ENCODE assay signal across 8 cellular contexts in genomic region chr13:114063545-114064515, GRCh38.
DNase-seq lines count a peak whose midpoint lies in the region; ATAC-seq and TF ChIP-seq lines count a peak whose summit lies in the region.

No MANE protein-coding gene starts in this region.

- H3K27ac ChIP-seq in foreskin keratinocyte = peak overlapping the region; percentile 62

- intact Hi-C loops in activated naive CD4-positive, alpha-beta T cell treated with anti-CD3 and anti-CD28 coated beads for 36 hours (cut with micrococcal nuclease) = loop anchor here (10.0 kb wide), 1 partner anchor 859 kb away; the partner anchor contains the start of genes CUL4A and PCID2

- H3K4me3 Mint-ChIP-seq in activated naive CD4-positive, alpha-beta T cell treated with anti-CD3 and anti-CD28 coated beads for 36 hours = peak overlapping the region; percentile 67
- peak overlapping the region; percentile 29 for H3K4me3 Mint-ChIP-seq in progenitor cell of endocrine pancreas (ENCODE audit: low read depth)

- H3K4me1 Mint-ChIP-seq in activated naive CD4-positive, alpha-beta T cell treated with anti-CD3 and anti-CD28 coated beads for 36 hours (ENCODE audit: low read depth) = peaks cover 72% of the 10 kb centered on the region
- H3K4me1 Mint-ChIP-seq in progenitor cell of endocrine pancreas (ENCODE audit: low read depth) = peaks cover 14% of the 10 kb centered on the region

- no peak for DNase-seq in activated naive CD4-positive, alpha-beta T cell treated with anti-CD3 and anti-CD28 coated beads for 36 hours
- DNase-seq in activated naive CD4-positive, alpha-beta T cell treated with anti-CD3 and anti-CD28 coated beads, Interleukin-2, amount 50 U/mL, for 16 hours = no peak
- peak; percentile 20 to 34 for DNase-seq in activated CD4-positive, alpha-beta T cell treated with anti-CD3 and anti-CD28 coated beads, Interleukin-2, amount 50 U/mL, for 48 hours
- no peak for DNase-seq in foreskin keratinocyte
- DNase-seq in progenitor cell of endocrine pancreas (ENCODE audit: low spot score, unreplicated experiment) = no peak
- DNase-seq in medulla oblongata (ENCODE audit: extremely low spot score) = no peak
- DNase-seq in amniotic stem cell (lab: John Stamatoyannopoulos, UW) = no peak
- DNase-seq in DMS79 (lab: John Stamatoyannopoulos, UW) = no peak

- H3K27me3 ChIP-seq in foreskin keratinocyte = no peaks in the 10 kb centered on the region

- peaks cover 8% of the 10 kb centered on the region for H3K4me1 ChIP-seq in foreskin keratinocyte

- TF ChIP-seq CTCF in foreskin keratinocyte (conservative IDR thresholded peaks at IDR 0.05) = no peak
- no peak for TF ChIP-seq CTCF in progenitor cell of endocrine pancreas (IDR thresholded peaks at IDR 0.05; ENCODE audit: unreplicated experiment)

- ATAC-seq in foreskin keratinocyte = no peak

- no peaks in the 10 kb centered on the region for H3K9me3 Mint-ChIP-seq in activated naive CD4-positive, alpha-beta T cell treated with anti-CD3 and anti-CD28 coated beads for 36 hours
- no peaks in the 10 kb centered on the region for H3K9me3 Mint-ChIP-seq in progenitor cell of endocrine pancreas (ENCODE audit: low read depth)

- H3K36me3 Mint-ChIP-seq in activated naive CD4-positive, alpha-beta T cell treated with anti-CD3 and anti-CD28 coated beads for 36 hours (ENCODE audit: low read depth) = peaks cover 8% of the 10 kb centered on the region
- no peaks in the 10 kb centered on the region for H3K36me3 Mint-ChIP-seq in progenitor cell of endocrine pancreas (ENCODE audit: insufficient read depth)

- no peaks in the 10 kb centered on the region for H3K27me3 Mint-ChIP-seq in activated naive CD4-positive, alpha-beta T cell treated with anti-CD3 and anti-CD28 coated beads for 36 hours (ENCODE audit: low read depth)
- H3K27me3 Mint-ChIP-seq in progenitor cell of endocrine pancreas = peaks cover 4% of the 10 kb centered on the region

- CTCF ChIA-PET in activated naive CD4-positive, alpha-beta T cell treated with anti-CD3 and anti-CD28 coated beads for 36 hours (lab: Charles Lee) = no interaction called here

- H3K27ac Mint-ChIP-seq in activated naive CD4-positive, alpha-beta T cell treated with anti-CD3 and anti-CD28 coated beads for 36 hours = peak overlapping the region; percentile 95
- H3K27ac Mint-ChIP-seq in progenitor cell of endocrine pancreas = peak overlapping the region; percentile 82

Comparison
In these comparisons a context has a peak if more than half of its experiments do, and no peak if none do; other contexts are left out.
1. DNase-seq: peak in activated CD4-positive, alpha-beta T cell treated with anti-CD3 and anti-CD28 coated beads, Interleukin-2, amount 50 U/mL, for 48 hours (2 of 2); none in activated naive CD4-positive, alpha-beta T cell treated with anti-CD3 and anti-CD28 coated beads for 36 hours (single experiment), activated naive CD4-positive, alpha-beta T cell treated with anti-CD3 and anti-CD28 coated beads, Interleukin-2, amount 50 U/mL, for 16 hours (single experiment), foreskin keratinocyte (0 of 2), progenitor cell of endocrine pancreas (single experiment), medulla oblongata (single experiment), amniotic stem cell (single experiment) and DMS79 (single experiment).